ENCODE assay signal across 9 cellular contexts in the genomic region with DNA sequence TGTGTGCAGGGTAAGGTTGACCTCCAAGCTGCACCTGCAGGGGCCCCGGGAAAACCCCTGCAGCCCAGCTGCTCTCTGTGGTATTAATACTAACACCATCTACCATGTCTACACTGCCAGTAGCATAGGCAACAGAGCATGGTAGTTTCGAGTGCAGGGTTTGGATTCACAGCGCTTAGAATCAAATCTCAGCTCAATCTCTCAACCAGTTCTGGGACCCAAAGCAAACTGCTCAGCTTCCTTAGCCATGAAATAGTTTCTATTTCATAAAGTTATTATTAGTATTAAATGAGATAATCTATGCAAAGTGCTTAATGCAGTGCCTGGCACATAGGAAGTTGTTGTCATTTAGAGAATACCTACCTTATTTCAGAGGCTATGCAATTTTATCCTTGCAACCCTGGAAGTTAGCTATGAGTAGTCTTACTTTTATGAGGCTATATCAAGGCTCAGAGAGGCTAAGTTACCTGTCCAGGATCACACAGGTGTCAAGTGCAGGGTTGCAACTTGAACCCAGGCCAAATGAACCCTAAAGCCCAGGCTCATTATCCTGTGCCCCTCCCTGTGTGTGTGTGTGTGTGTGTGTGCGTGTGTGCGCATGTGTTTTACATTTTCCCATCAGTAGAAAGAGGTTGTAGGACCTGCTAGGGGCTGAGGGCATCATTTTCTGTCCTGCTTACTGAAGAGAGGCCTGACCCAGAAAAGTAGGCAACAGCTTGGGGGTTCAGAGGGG. TPM values are rescaled to one million over a fixed set of nuclear protein-coding genes. Genes with fewer than 3 reads are reported as not detected.
DNase-seq lines count a peak whose midpoint lies in the region; ATAC-seq lines count a peak whose summit lies in the region.
"Had no signal": no experiment of that assay in that cellular context is flagged by ENCODE, and none has a peak within 500 bp of the region (broad histone marks: within the 10 kb centered on the region; RNA-seq: fewer than 3 reads in every experiment).

No MANE protein-coding gene starts in this region.

- no peaks in the 10 kb centered on the region for H3K9me3 Mint-ChIP-seq in stimulated activated naive CD8-positive, alpha-beta T cell treated with anti-CD3 and anti-CD28 coated beads, Interleukin-15, amount 100 ng/mL, for 72 hours
- H3K9me3 Mint-ChIP-seq: stimulated activated naive CD8-positive, alpha-beta T cell treated with anti-CD3 and anti-CD28 coated beads, Interleukin-15, Interleukin-2, amounts not matched to agents 100 ng/mL and 50 ng/mL, for 24 hours had no signal

- H3K27me3 Mint-ChIP-seq in stimulated activated naive CD8-positive, alpha-beta T cell treated with anti-CD3 and anti-CD28 coated beads, Interleukin-15, amount 100 ng/mL, for 72 hours = peaks cover 24% of the 10 kb centered on the region

- no peak overlapping the region for H3K27ac Mint-ChIP-seq in stimulated activated naive CD8-positive, alpha-beta T cell treated with anti-CD3 and anti-CD28 coated beads, Interleukin-15, amount 100 ng/mL, for 72 hours
- H3K27ac Mint-ChIP-seq: stimulated activated naive CD8-positive, alpha-beta T cell treated with anti-CD3 and anti-CD28 coated beads, Interleukin-15, Interleukin-2, amounts not matched to agents 100 ng/mL and 50 ng/mL, for 24 hours had no signal

- H3K4me3 Mint-ChIP-seq in stimulated activated naive CD8-positive, alpha-beta T cell treated with anti-CD3 and anti-CD28 coated beads, Interleukin-15, amount 100 ng/mL, for 72 hours = no peak overlapping the region
- H3K4me3 Mint-ChIP-seq: stimulated activated naive CD8-positive, alpha-beta T cell treated with anti-CD3 and anti-CD28 coated beads, Interleukin-15, Interleukin-2, amounts not matched to agents 100 ng/mL and 50 ng/mL, for 24 hours had no signal

- no peak for DNase-seq in stimulated activated naive CD8-positive, alpha-beta T cell treated with anti-CD3 and anti-CD28 coated beads, Interleukin-15, Interleukin-2, amounts not matched to agents 100 U/mL and 50 U/mL, for 24 hours
- DNase-seq in stimulated activated naive CD8-positive, alpha-beta T cell treated with anti-CD3 and anti-CD28 coated beads, Interleukin-15, amount 100 ng/mL, for 72 hours = no peak
- peak; percentile 96 for DNase-seq in NAMALWA (ENCODE audit: low spot score)
- DNase-seq in SIG-M5 treated with dmso at 0.1 percent for 504 hours (lab: John Stamatoyannopoulos, UW; ENCODE audit: unreplicated experiment) = no peak
- DNase-seq in mucosa of gallbladder (ENCODE audit: low spot score) = no peak
- DNase-seq in stimulated activated CD4-positive, alpha-beta T cell treated with anti-CD3 and anti-CD28 coated beads, Interleukin-4, amount 100 ng/mL, for 4 hours = no peak
- no peak for DNase-seq in NCI-H2107 treated with DMSO at 0.1 percent for 48 hours (lab: John Stamatoyannopoulos, UW; ENCODE audit: unreplicated experiment)

- peaks cover 12% of the 10 kb centered on the region for H3K4me1 Mint-ChIP-seq in stimulated activated naive CD8-positive, alpha-beta T cell treated with anti-CD3 and anti-CD28 coated beads, Interleukin-15, amount 100 ng/mL, for 72 hours

- ATAC-seq in stimulated activated naive CD8-positive, alpha-beta T cell treated with anti-CD3 and anti-CD28 coated beads, Interleukin-15, Interleukin-2, amounts not matched to agents 100 U/mL and 50 U/mL, for 24 hours = peak; percentile 30
- ATAC-seq in stimulated activated naive CD8-positive, alpha-beta T cell treated with anti-CD3 and anti-CD28 coated beads, Interleukin-15, amount 100 ng/mL, for 72 hours = no peak
- ATAC-seq in HG02798 (IDR thresholded peaks at IDR 0.05; ENCODE audit: poor library complexity, unreplicated experiment) = peak; percentile 93

RNA-seq across cellular contexts. Expression of a gene that starts 27.6 kb away (rescaled TPM):
- total RNA-seq in mucosa of gallbladder = 44.3 TPM

RNA-seq across cellular contexts. Expression of a gene that starts 54.8 kb away (rescaled TPM):
- 420 TPM for total RNA-seq in mucosa of gallbladder
